20 cellular contexts compared by ENCODE assay signal in the genomic region with DNA sequence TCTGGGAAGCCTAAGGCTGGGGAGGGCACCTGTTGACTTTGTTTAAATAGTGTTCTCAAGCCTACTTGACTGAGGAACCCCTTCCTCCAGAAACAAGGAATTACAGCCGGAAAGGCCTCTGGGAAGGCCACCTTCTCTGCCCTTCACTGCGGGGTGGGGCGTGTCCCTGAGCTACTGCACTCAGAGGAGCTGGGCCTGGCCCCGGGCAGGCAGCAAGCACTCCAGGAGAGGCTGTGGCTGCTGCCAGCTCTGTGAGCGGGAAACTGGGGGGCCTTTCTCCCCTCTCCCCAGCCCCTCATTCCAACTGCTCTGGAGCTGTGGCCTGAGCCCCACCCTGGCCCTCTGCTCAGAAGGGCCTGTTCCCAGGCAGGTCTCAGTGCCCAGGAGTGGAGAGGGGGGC. TPM values are rescaled to one million over a fixed set of nuclear protein-coding genes. Genes with fewer than 3 reads are reported as not detected.
DNase-seq lines count a peak whose midpoint lies in the region; ATAC-seq, FAIRE-seq and TF ChIP-seq lines count a peak whose summit lies in the region.
"Had no signal": no experiment of that assay in that cellular context is flagged by ENCODE, and none has a peak within 500 bp of the region (broad histone marks: within the 10 kb centered on the region; RNA-seq: fewer than 3 reads in every experiment).

No MANE protein-coding gene starts in this region.

- no peaks in the 10 kb centered on the region for H3K27me3 ChIP-seq in BLaER1 treated with 17β-estradiol and CSF1 and Interleukin-3, amounts not matched to agents 10 nM and 100 nM
- H3K27me3 ChIP-seq in neuronal stem cell (ENCODE audit: control insufficient read depth in 3 of 3, insufficient read depth in 3 of 3, low read depth in 1 of 3, low read length in 3 of 3) (no peaks in the 10 kb centered on the region), mammary epithelial cell (ENCODE audit: insufficient read depth, low read length) (no peaks in the 10 kb centered on the region)

- H2BK15ac ChIP-seq in neuronal stem cell (ENCODE audit: low read length) = no peak overlapping the region

- H2AFZ ChIP-seq in neuronal stem cell (ENCODE audit: low read length) = peak overlapping the region; percentile 82
- H2AFZ ChIP-seq in mammary epithelial cell (ENCODE audit: low read depth, low read length) = no peak overlapping the region

- H3K4ac ChIP-seq in neuronal stem cell (ENCODE audit: low read length) = no peak overlapping the region

- CTCF ChIA-PET in mammary epithelial cell (lab: Charles Lee; ENCODE audit: low non-redundant PET) = no interaction called here

- no peak overlapping the region for H4K91ac ChIP-seq in neuronal stem cell (ENCODE audit: low read depth, low read length, poor library complexity)

- no peak overlapping the region for H4K8ac ChIP-seq in neuronal stem cell (ENCODE audit: low read depth, low read length)

- dilution Hi-C loops in mammary epithelial cell (cut with HindIII; ENCODE audit: low sequenced_read_pairs) = no loop called here

- intact Hi-C loops in left ventricle myocardium superior (cut with micrococcal nuclease) (no loop called here), mammary epithelial cell (cut with micrococcal nuclease) (no loop called here)

- H4K20me1 ChIP-seq in BLaER1 treated with 17β-estradiol and CSF1 and Interleukin-3, amounts not matched to agents 10 nM and 100 nM = peaks cover 2 to 16% (median 3%) of the 10 kb centered on the region in 11 experiments; a peak in 18 of 22 replicates
- no peaks in the 10 kb centered on the region for H4K20me1 ChIP-seq in mammary epithelial cell (ENCODE audit: insufficient read depth, low read length)

- TF ChIP-seq CTCF in VCaP (conservative IDR thresholded peaks at IDR 0.05) (no peak), mammary epithelial cell (conservative IDR thresholded peaks at IDR 0.05 in 1 of 2, IDR thresholded peaks at IDR 0.05 in 1 of 2; ENCODE audit: extremely low read depth in 1 of 2, insufficient read depth in 1 of 2, low read depth in 1 of 2, low read length in 2 of 2) (no peak)

- H3K36me3 ChIP-seq in BLaER1 treated with 17β-estradiol and CSF1 and Interleukin-3, amounts not matched to agents 10 nM and 100 nM = no peaks in the 10 kb centered on the region
- no peaks in the 10 kb centered on the region for H3K36me3 ChIP-seq in neuronal stem cell (replicated peaks in 1 of 2; ENCODE audit: control insufficient read depth in 2 of 2, insufficient read depth in 2 of 2, low read length in 2 of 2)
- H3K36me3 ChIP-seq in mammary epithelial cell (ENCODE audit: insufficient read depth, low read length) = no peaks in the 10 kb centered on the region

- in situ Hi-C loops in mammary epithelial cell (cut with MboI; ENCODE audit: low sequenced_read_pairs in 2 of 2) = no loop called here

- no peak overlapping the region for H2BK12ac ChIP-seq in neuronal stem cell (ENCODE audit: low read length)

- peaks cover 2% of the 10 kb centered on the region for H3K79me1 ChIP-seq in neuronal stem cell (ENCODE audit: low read depth, low read length)

- H3K27ac ChIP-seq in BLaER1 treated with 17β-estradiol and CSF1 and Interleukin-3, amounts not matched to agents 10 nM and 100 nM = no peak overlapping the region
- H3K27ac ChIP-seq in VCaP (peak overlapping the region; percentile 86), neuronal stem cell (replicated peaks; ENCODE audit: low read length) (no peak overlapping the region), mammary epithelial cell (ENCODE audit: insufficient read depth, low read depth, low read length) (no peak overlapping the region)
- H3K27ac ChIP-seq: KMS-11 had no signal

- H2AK5ac ChIP-seq in neuronal stem cell (ENCODE audit: low read depth, low read length) = no peak overlapping the region

- H3K23ac ChIP-seq in neuronal stem cell (ENCODE audit: low read depth, low read length, poor library complexity) = peak overlapping the region; percentile 10

- DNase-seq in left ventricle myocardium superior (peak; percentile 72), neuronal stem cell (ENCODE audit: low spot score) (no peak), mammary epithelial cell (no peak), occipital lobe (lab: John Stamatoyannopoulos, UW) (no peak), GM12891 (ENCODE audit: insufficient read length, low spot score) (no peak)
- no peak for DNase-seq in activated CD4-positive, CD25-positive, alpha-beta regulatory T cell (lab: John Stamatoyannopoulos, UW)
- DNase-seq: ACHN; DMS79; NCI-H1417 treated with DMSO at 0.1 percent for 48 hours; NCI-H187 treated with DMSO at 0.1 percent for 48 hours; NCI-H748 treated with DMSO at 0.1 percent for 48 hours; NK-92 treated with Interleukin-12 subunit alpha and Interleukin-12 subunit beta, amount 100 ng/mL, for 24 hours; SHP77 treated with DMSO at 0.1 percent for 48 hours had no signal

- FAIRE-seq in GM12891 (lab: Jason Lieb, UNC) = no peak
- FAIRE-seq: H54 had no signal

- H3K4me3 ChIP-seq in BLaER1 treated with 17β-estradiol and CSF1 and Interleukin-3, amounts not matched to agents 10 nM and 100 nM = no peak overlapping the region
- no peak overlapping the region for H3K4me3 ChIP-seq in neuronal stem cell (ENCODE audit: low read length in 2 of 2)
- H3K4me3 ChIP-seq in mammary epithelial cell (replicated peaks in 1 of 3; ENCODE audit: insufficient read depth in 1 of 3, low read depth in 2 of 3, low read length in 3 of 3) = no peak overlapping the region

- no peak overlapping the region for H2BK120ac ChIP-seq in neuronal stem cell (ENCODE audit: low read depth, low read length)

- no peak for TF ChIP-seq POLR2A in GM12891 (IDR thresholded peaks at IDR 0.05; ENCODE audit: low read depth, low read length)

- BruUV-seq in mammary epithelial cell (replicated peaks; lab: Mats Ljungman, UMichigan) = no TSS peak

- H3K4me1 ChIP-seq in BLaER1 treated with 17β-estradiol and CSF1 and Interleukin-3, amounts not matched to agents 10 nM and 100 nM = peaks cover 7 to 43% (median 39%) of the 10 kb centered on the region in 10 experiments
- H3K4me1 ChIP-seq in neuronal stem cell (ENCODE audit: control insufficient read depth in 2 of 2, insufficient read depth in 1 of 2, low read depth in 1 of 2, low read length in 2 of 2) (peaks cover 30 to 38% of the 10 kb centered on the region in 2 donors), mammary epithelial cell (ENCODE audit: insufficient read depth, low read length) (peaks cover 6% of the 10 kb centered on the region)

- peaks cover 8% of the 10 kb centered on the region for H3K79me2 ChIP-seq in mammary epithelial cell (ENCODE audit: insufficient read depth, low read length)

- H2BK5ac ChIP-seq in neuronal stem cell (ENCODE audit: low read length) = peak overlapping the region; percentile 27

- H3K4me2 ChIP-seq in BLaER1 treated with 17β-estradiol and CSF1 and Interleukin-3, amounts not matched to agents 10 nM and 100 nM = peak overlapping the region in 6 of 11 experiments; percentile 26 to 61 (median 54); a peak in 9 of 22 replicates
- H3K4me2 ChIP-seq in neuronal stem cell (ENCODE audit: insufficient read depth, low read length, poor library complexity, severe bottlenecking) = no peak overlapping the region
- H3K4me2 ChIP-seq in mammary epithelial cell (ENCODE audit: insufficient read depth, low read depth, low read length) = no peak overlapping the region
- H3K4me2 ChIP-seq: KMS-11, SK-N-SH had no signal

- H3K9ac ChIP-seq in BLaER1 treated with 17β-estradiol and CSF1 and Interleukin-3, amounts not matched to agents 10 nM and 100 nM = peak overlapping the region in 3 of 11 experiments; percentile 9 to 57 (median 43); a peak in 5 of 22 replicates
- H3K9ac ChIP-seq in neuronal stem cell (ENCODE audit: low read depth, low read length, poor library complexity) (no peak overlapping the region), mammary epithelial cell (ENCODE audit: insufficient read depth, low read length) (no peak overlapping the region)
- H3K9ac ChIP-seq: KMS-11, SK-N-SH had no signal

- peaks cover 0 to 8% (median 5%) of the 10 kb centered on the region in 11 experiments; a peak in 7 of 22 replicates for H3K9me3 ChIP-seq in BLaER1 treated with 17β-estradiol and CSF1 and Interleukin-3, amounts not matched to agents 10 nM and 100 nM (replicated peaks in 1 of 11)
- H3K9me3 ChIP-seq in neuronal stem cell (replicated peaks in 1 of 2; ENCODE audit: control insufficient read depth in 2 of 2, insufficient read depth in 1 of 2, low read depth in 1 of 2, low read length in 2 of 2) = peaks cover 0 to 7% of the 10 kb centered on the region in 2 donors
- peaks cover 2% of the 10 kb centered on the region for H3K9me3 ChIP-seq in mammary epithelial cell (replicated peaks; ENCODE audit: insufficient read depth, low read length)
- H3K9me3 ChIP-seq: SK-N-SH had no signal

- no CpG with 5 or more reads among the region's 5 CpGs for WGBS in neuronal stem cell (ENCODE audit: extremely low coverage in 2 of 2, insufficient read length in 2 of 2, insufficient replicate concordance in 1 of 2), 2 donors
- WGBS in mammary epithelial cell (ENCODE audit: low coverage, missing lambda C conversion rate) = 88% methylated on average over 3 of the region's 5 CpGs

- no peak overlapping the region for H3K14ac ChIP-seq in neuronal stem cell (ENCODE audit: low read length)

- H3K18ac ChIP-seq in neuronal stem cell (ENCODE audit: low read length) = peak overlapping the region; percentile 63

- ATAC-seq in left ventricle myocardium superior = peak; percentile 50

TF ChIP-seq in GM12891, 5 proteins besides CTCF, POLR2A, EP300 and RAD21:
- TF ChIP-seq PAX5 (IDR thresholded peaks at IDR 0.05; ENCODE audit: insufficient read depth, low read length, severe bottlenecking) (no peak), SPI1 (IDR thresholded peaks at IDR 0.05; ENCODE audit: low read depth, low read length) (no peak), POU2F2 (IDR thresholded peaks at IDR 0.05; ENCODE audit: low read depth, low read length) (no peak), TAF1 (IDR thresholded peaks at IDR 0.05; ENCODE audit: low read depth, low read length) (no peak), POLR2AphosphoS5 (IDR thresholded peaks at IDR 0.05; ENCODE audit: low read depth, low read length) (no peak)

RNA-seq across cellular contexts. Expression of gene OSBPL2, which starts 4.0 kb away (rescaled TPM):
- total RNA-seq in left ventricle myocardium superior = 60.0 TPM
- 23.2 TPM for polyA plus RNA-seq in neuronal stem cell (2013, experiment 1 of 2)
- 23.6 TPM for polyA plus RNA-seq in neuronal stem cell (2013, experiment 2 of 2)
- total RNA-seq in mammary epithelial cell = 10 to 100 TPM; 39.7 to 52.4 TPM
- 12.0 TPM for polyA plus RNA-seq in mammary epithelial cell
- 20.1 TPM for polyA minus RNA-seq in mammary epithelial cell
- total RNA-seq in occipital lobe = 39.8 TPM
- 11.1 TPM for polyA plus RNA-seq in GM12891 (2012; ENCODE audit: low read depth, missing spikeins)

RNA-seq across cellular contexts. Expression of gene HRH3, which starts 14.3 kb away (rescaled TPM):
- total RNA-seq in left ventricle myocardium superior (not detected), mammary epithelial cell (not detected), occipital lobe (0.47 TPM)
- polyA plus RNA-seq in neuronal stem cell (2013, experiment 1 of 2) = 1.4 TPM
- 1.4 TPM for polyA plus RNA-seq in neuronal stem cell (2013, experiment 2 of 2)
- polyA plus RNA-seq in mammary epithelial cell = not detected
- not detected for polyA minus RNA-seq in mammary epithelial cell
- not detected for polyA plus RNA-seq in GM12891 (2012; ENCODE audit: low read depth, missing spikeins)
- total RNA-seq: OCI-LY7 had no signal
- polyA plus RNA-seq: CD14-positive monocyte had no signal

RNA-seq across cellular contexts. Expression of gene MTG2, which starts 51.5 kb away (rescaled TPM):
- total RNA-seq in left ventricle myocardium superior (27.3 TPM), mammary epithelial cell (10 to 100 TPM; 20.7 to 38.6 TPM), occipital lobe (14.8 TPM)
- polyA plus RNA-seq in neuronal stem cell (2013, experiment 1 of 2) = 24.2 TPM
- 25.1 TPM for polyA plus RNA-seq in neuronal stem cell (2013, experiment 2 of 2)
- 28.2 TPM for polyA plus RNA-seq in mammary epithelial cell
- 8.8 TPM for polyA minus RNA-seq in mammary epithelial cell
- 19.5 TPM for polyA plus RNA-seq in GM12891 (2012; ENCODE audit: low read depth, missing spikeins)

Comparison
In these comparisons a context has a peak if more than half of its experiments do, and no peak if none do; other contexts are left out.
1. H3K4me2 ChIP-seq: peak in BLaER1 treated with 17β-estradiol and CSF1 and Interleukin-3, amounts not matched to agents 10 nM and 100 nM (6 of 11); none in neuronal stem cell (single experiment) and mammary epithelial cell (single experiment).